ENCODE assay signal across 10 cellular contexts in genomic region chr20:54668271-54669053, GRCh38.
A peak's percentile ranks its signal among the peaks of the same experiment; 100 is the strongest.
DNase-seq lines count a peak whose midpoint lies in the region; ATAC-seq lines count a peak whose summit lies in the region.
"Had no signal": no experiment of that assay in that cellular context is flagged by ENCODE, and none has a peak within 500 bp of the region (broad histone marks: within the 10 kb centered on the region; RNA-seq: fewer than 3 reads in every experiment).

No MANE protein-coding gene starts in this region.

- H3K27me3 Mint-ChIP-seq in activated CD4-positive, alpha-beta memory T cell treated with anti-CD3 and anti-CD28 coated beads, Interleukin-2, amount 10 ng/mL, durations not matched to agents 7 days and 5 days, result no peaks in the 10 kb centered on the region

- no peaks in the 10 kb centered on the region for H3K36me3 Mint-ChIP-seq in activated CD4-positive, alpha-beta memory T cell treated with anti-CD3 and anti-CD28 coated beads, Interleukin-2, amount 10 ng/mL, durations not matched to agents 7 days and 5 days (ENCODE audit: low read depth)
- H3K36me3 Mint-ChIP-seq: activated naive CD4-positive, alpha-beta T cell treated with anti-CD3 and anti-CD28 coated beads, Interleukin-2, amount 50 U/mL, for 72 hours; CD4-positive, alpha-beta memory T cell had no signal

- POLR2A ChIA-PET in activated CD4-positive, alpha-beta memory T cell treated with anti-CD3 and anti-CD28 coated beads, Interleukin-2, amount 10 ng/mL, durations not matched to agents 7 days and 5 days (lab: Charles Lee), result no interaction called here

- CTCF ChIA-PET in activated CD4-positive, alpha-beta memory T cell treated with anti-CD3 and anti-CD28 coated beads, Interleukin-2, amount 10 ng/mL, durations not matched to agents 7 days and 5 days (lab: Charles Lee), result interaction anchor here (0.7 to 2.2 kb wide), 5 partner anchors 10 to 284 kb away, joined by 3 to 10 read pairs (median 5); no protein-coding TSS in a partner anchor

- no peak overlapping the region for H3K4me3 Mint-ChIP-seq in activated CD4-positive, alpha-beta memory T cell treated with anti-CD3 and anti-CD28 coated beads, Interleukin-2, amount 10 ng/mL, durations not matched to agents 7 days and 5 days
- H3K4me3 Mint-ChIP-seq: CD4-positive, alpha-beta memory T cell had no signal

- peak; percentile 79 for ATAC-seq in GM21390 (IDR thresholded peaks at IDR 0.05; ENCODE audit: unreplicated experiment)
- no peak for ATAC-seq in GM19455 (IDR thresholded peaks at IDR 0.05; ENCODE audit: unreplicated experiment)

- H3K4me1 Mint-ChIP-seq in activated CD4-positive, alpha-beta memory T cell treated with anti-CD3 and anti-CD28 coated beads, Interleukin-2, amount 10 ng/mL, durations not matched to agents 7 days and 5 days, result no peaks in the 10 kb centered on the region

- H3K27ac Mint-ChIP-seq in activated CD4-positive, alpha-beta memory T cell treated with anti-CD3 and anti-CD28 coated beads, Interleukin-2, amount 10 ng/mL, durations not matched to agents 7 days and 5 days, result no peak overlapping the region
- H3K27ac Mint-ChIP-seq: activated naive CD4-positive, alpha-beta T cell treated with anti-CD3 and anti-CD28 coated beads, Interleukin-2, amount 50 U/mL, for 72 hours; CD4-positive, alpha-beta memory T cell had no signal

- H3K9me3 Mint-ChIP-seq in activated CD4-positive, alpha-beta memory T cell treated with anti-CD3 and anti-CD28 coated beads, Interleukin-2, amount 10 ng/mL, durations not matched to agents 7 days and 5 days, result no peaks in the 10 kb centered on the region
- H3K9me3 Mint-ChIP-seq: activated naive CD4-positive, alpha-beta T cell treated with anti-CD3 and anti-CD28 coated beads, Interleukin-2, amount 50 U/mL, for 72 hours; CD4-positive, alpha-beta memory T cell had no signal

- DNase-seq in NCI-H1105 treated with DMSO at 0.1 percent for 48 hours (lab: John Stamatoyannopoulos, UW), result peak; percentile 3
- no peak for DNase-seq in NCI-H1105 (lab: John Stamatoyannopoulos, UW)
- DNase-seq in HS-5 (ENCODE audit: low read depth), result peak; percentile 68
- DNase-seq in activated CD4-positive, alpha-beta memory T cell treated with anti-CD3 and anti-CD28 coated beads, Interleukin-2, amount 10 ng/mL, durations not matched to agents 7 days and 5 days, result peak; percentile 26
- DNase-seq in germinal center (ENCODE audit: low spot score), result peak; percentile 9
- peak; percentile 15 to 20 for DNase-seq in stimulated activated CD4-positive, alpha-beta T cell treated with anti-CD3 and anti-CD28 coated beads, Interleukin-4, amount 100 ng/mL, for 48 hours (ENCODE audit: low read depth in 2 of 2)
